In the genomic region with DNA sequence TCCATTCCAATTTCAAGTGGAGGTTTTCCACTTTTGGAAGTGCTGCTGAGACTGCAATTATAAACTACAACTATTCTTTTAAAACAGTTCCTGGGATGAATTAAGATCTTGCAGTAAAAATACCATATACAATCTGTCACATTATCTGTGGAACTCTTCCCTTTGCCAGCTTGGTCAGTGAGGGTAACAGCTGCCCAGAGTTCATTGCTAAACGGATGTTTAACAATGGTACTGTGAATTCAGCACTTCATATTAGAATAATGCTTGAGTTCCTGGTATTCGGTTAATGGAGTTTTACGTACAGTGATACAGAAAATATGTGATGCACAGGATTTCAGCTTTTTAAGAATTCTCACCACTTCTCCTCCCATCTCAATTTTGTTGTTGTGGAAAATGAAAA, we compare ENCODE assay signal across 14 cellular contexts. TPM values are rescaled to one million over a fixed set of nuclear protein-coding genes. Genes with fewer than 3 reads are reported as not detected.
DNase-seq lines count a peak whose midpoint lies in the region; ATAC-seq, FAIRE-seq and TF ChIP-seq lines count a peak whose summit lies in the region.
"Had no signal": no experiment of that assay in that cellular context is flagged by ENCODE, and none has a peak within 500 bp of the region (broad histone marks: within the 10 kb centered on the region; RNA-seq: fewer than 3 reads in every experiment).

No MANE protein-coding gene starts in this region.

- POLR2A ChIA-PET in HepG2 (lab: Yijun Ruan, JAX): no interaction called here

- H3K4me2 ChIP-seq in Karpas-422 (ENCODE audit: low read depth, low read length, poor library complexity, severe bottlenecking) (peak overlapping the region; percentile 62), HepG2 (ENCODE audit: low read depth, low read length) (no peak overlapping the region)

- peaks cover 40% of the 10 kb centered on the region for H3K4me1 ChIP-seq in Karpas-422 (ENCODE audit: low read length)
- peaks cover 2 to 9% of the 10 kb centered on the region in 2 experiments for H3K4me1 ChIP-seq in neutrophil (ENCODE audit: control insufficient read depth in 1 of 2, insufficient read depth in 1 of 2, low read depth in 1 of 2, low read length in 1 of 2)
- H3K4me1 ChIP-seq in HepG2 (ENCODE audit: insufficient read depth, low read length): no peaks in the 10 kb centered on the region

- H3K4me3 ChIP-seq in Karpas-422 (ENCODE audit: low read length) (no peak overlapping the region), neutrophil (ENCODE audit: low read depth in 1 of 2, low read length in 1 of 2) (no peak overlapping the region), HepG2 (replicated peaks in 1 of 3; ENCODE audit: insufficient read depth in 1 of 3, low read depth in 2 of 3, low read length in 3 of 3) (no peak overlapping the region)
- H3K4me3 ChIP-seq: heart left ventricle, MG63, skin epidermis had no signal

- no peak for TF ChIP-seq RAD21 in HepG2 (CRISPR knock-in tag; IDR thresholded peaks at IDR 0.05)

- CTCF ChIA-PET in HepG2 (lab: Yijun Ruan, JAX; ENCODE audit: low intra/inter-chr PET ratio, low total read pairs): no interaction called here

- no peaks in the 10 kb centered on the region for H3K9me2 ChIP-seq in Karpas-422 (replicated peaks; ENCODE audit: insufficient read depth, low read length)

- BruUV-seq in HepG2 (replicated peaks; lab: Mats Ljungman, UMichigan): no TSS peak

- no peaks in the 10 kb centered on the region for H3K27me3 ChIP-seq in Karpas-422 (ENCODE audit: low read length)
- no peaks in the 10 kb centered on the region for H3K27me3 ChIP-seq in neutrophil
- H3K27me3 ChIP-seq in HepG2 (ENCODE audit: control insufficient read depth in 1 of 2, insufficient read depth in 2 of 2, low read length in 2 of 2): no peaks in the 10 kb centered on the region
- H3K27me3 ChIP-seq: heart left ventricle, MG63 had no signal

- H3K36me3 ChIP-seq in Karpas-422 (ENCODE audit: insufficient read depth, low read length) (peaks cover 24% of the 10 kb centered on the region; the same call in 1 of the 2 replicates), neutrophil (peaks cover 55% of the 10 kb centered on the region), HepG2 (replicated peaks in 1 of 2; ENCODE audit: control insufficient read depth in 1 of 2, insufficient read depth in 2 of 2, low read length in 2 of 2) (peaks cover 11 to 19% of the 10 kb centered on the region in 2 experiments; a peak in 4 of 5 replicates)

- H3K79me2 ChIP-seq in Karpas-422 (ENCODE audit: low read length): peaks cover 90% of the 10 kb centered on the region
- H3K79me2 ChIP-seq in HepG2 (ENCODE audit: insufficient read depth, low read length): no peaks in the 10 kb centered on the region

- no peaks in the 10 kb centered on the region for H3K9me3 Mint-ChIP-seq in T-helper 2 cell treated with Interferon-gamma antibody and Interleukin-4, amounts not matched to agents 5 μg/mL and 100 μg/mL, for 36 hours
- no peaks in the 10 kb centered on the region for H3K9me3 Mint-ChIP-seq in brain

- WGBS in HepG2 (ENCODE audit: low lambda C conversion rate): 93% methylated on average over 3 of the region's 3 CpGs

- no peak for TF ChIP-seq POLR2A in H54 (IDR thresholded peaks at IDR 0.05; ENCODE audit: low read depth, low read length)
- no peak for TF ChIP-seq POLR2A in HepG2 (IDR thresholded peaks at IDR 0.05; ENCODE audit: insufficient read depth in 1 of 2, low read depth in 2 of 2, low read length in 2 of 2)

- ATAC-seq in GM19455 (IDR thresholded peaks at IDR 0.05; ENCODE audit: unreplicated experiment) (no peak), HepG2 (no peak)
- ATAC-seq: heart left ventricle had no signal

- TF ChIP-seq EP300 in HepG2 (IDR thresholded peaks at IDR 0.05; ENCODE audit: low read depth in 2 of 2, low read length in 2 of 2): no peak
- TF ChIP-seq EP300 in HepG2 (CRISPR knock-in tag; IDR thresholded peaks at IDR 0.05; ENCODE audit: borderline replicate concordance): no peak

- H3K4me3 Mint-ChIP-seq in T-helper 2 cell treated with Interferon-gamma antibody and Interleukin-4, amounts not matched to agents 5 μg/mL and 100 μg/mL, for 36 hours: peak overlapping the region; percentile 30
- no peak overlapping the region for H3K4me3 Mint-ChIP-seq in brain

- H3K9me3 ChIP-seq in Karpas-422 (ENCODE audit: low read length) (no peaks in the 10 kb centered on the region), neutrophil (no peaks in the 10 kb centered on the region), HepG2 (ENCODE audit: low read length) (no peaks in the 10 kb centered on the region)
- H3K9me3 ChIP-seq: heart left ventricle, MG63 had no signal

- peaks cover 42% of the 10 kb centered on the region for H3K4me1 Mint-ChIP-seq in T-helper 2 cell treated with Interferon-gamma antibody and Interleukin-4, amounts not matched to agents 5 μg/mL and 100 μg/mL, for 36 hours (ENCODE audit: low read depth)
- H3K4me1 Mint-ChIP-seq in brain: peaks cover 59% of the 10 kb centered on the region

- H3K27me3 Mint-ChIP-seq in T-helper 2 cell treated with Interferon-gamma antibody and Interleukin-4, amounts not matched to agents 5 μg/mL and 100 μg/mL, for 36 hours (ENCODE audit: low read depth): no peaks in the 10 kb centered on the region
- no peaks in the 10 kb centered on the region for H3K27me3 Mint-ChIP-seq in brain

- DNase-seq in T-helper 2 cell treated with Interferon-gamma antibody and Interleukin-4, amounts not matched to agents 5 μg/mL and 100 μg/mL, for 36 hours (ENCODE audit: low spot score): no peak
- DNase-seq in T-helper 2 cell (no peak), Karpas-422 (no peak), H54 (ENCODE audit: insufficient read length, low spot score) (no peak), HepG2 (ENCODE audit: low spot score) (no peak)
- DNase-seq: H7, heart left ventricle, MG63, NCI-H2171 treated with DMSO at 0.1 percent for 48 hours had no signal

- in situ Hi-C loops in HepG2 (cut with HindIII; ENCODE audit: extremely low pct_ligation_motif_present, low pct_unique_long_range_greater_than_20kb): loop anchor here (10.0 kb wide), 1 partner anchor 45 kb away; no protein-coding TSS in a partner anchor

- peak overlapping the region; percentile 79 for H3K27ac Mint-ChIP-seq in T-helper 2 cell treated with Interferon-gamma antibody and Interleukin-4, amounts not matched to agents 5 μg/mL and 100 μg/mL, for 36 hours
- H3K27ac Mint-ChIP-seq in brain: peak overlapping the region in 4 of 5 experiments; percentile 60 to 91 (median 76)

- H3K36me3 Mint-ChIP-seq in T-helper 2 cell treated with Interferon-gamma antibody and Interleukin-4, amounts not matched to agents 5 μg/mL and 100 μg/mL, for 36 hours (ENCODE audit: low read depth): peaks cover 35% of the 10 kb centered on the region
- H3K36me3 Mint-ChIP-seq in brain: peaks cover 3% of the 10 kb centered on the region

- H2AFZ ChIP-seq in Karpas-422 (ENCODE audit: low read length) (no peak overlapping the region), HepG2 (ENCODE audit: low read length) (no peak overlapping the region)

- H3K9ac ChIP-seq in Karpas-422 (ENCODE audit: low read length) (peak overlapping the region; percentile 43; the same call in 1 of the 2 replicates), HepG2 (ENCODE audit: insufficient read depth, low read depth, low read length) (no peak overlapping the region)

- TF ChIP-seq CTCF in brain (conservative IDR thresholded peaks at IDR 0.05): no peak
- TF ChIP-seq CTCF in neutrophil (IDR thresholded peaks at IDR 0.05): no peak
- TF ChIP-seq CTCF in HepG2 (CRISPR knock-in tag; IDR thresholded peaks at IDR 0.05): no peak

- H4K20me1 ChIP-seq in Karpas-422 (ENCODE audit: insufficient read depth, low read depth, low read length): no peaks in the 10 kb centered on the region
- 0 out of 2 replicates have a peak, but pooled peaks cover under 1% of the 10 kb centered on the region for H4K20me1 ChIP-seq in HepG2 (ENCODE audit: insufficient read depth, low read length)

- FAIRE-seq in H54 (lab: Jason Lieb, UNC) (no peak), HepG2 (lab: Jason Lieb, UNC) (no peak)
- FAIRE-seq: urothelium cell line had no signal

- intact Hi-C loops in HepG2 (cut with micrococcal nuclease; ENCODE audit: unreplicated experiment): no loop called here

- peak overlapping the region; percentile 82 for H3K27ac ChIP-seq in Karpas-422 (ENCODE audit: low read length)
- peak overlapping the region; percentile 37 for H3K27ac ChIP-seq in neutrophil
- no peak overlapping the region for H3K27ac ChIP-seq in HepG2 (ENCODE audit: extremely low read length, insufficient read depth, low read length)

TF ChIP-seq in HepG2, 621 proteins besides CTCF, POLR2A, EP300 and RAD21 (continues in another document):
- no peak for TF ChIP-seq NR1H2 (CRISPR knock-in tag; IDR thresholded peaks at IDR 0.05; ENCODE audit: borderline replicate concordance, low read depth)
- TF ChIP-seq ZKSCAN8 (CRISPR knock-in tag; IDR thresholded peaks at IDR 0.05; ENCODE audit: borderline replicate concordance): no peak
- TF ChIP-seq ERF (CRISPR knock-in tag; IDR thresholded peaks at IDR 0.05): no peak
- TF ChIP-seq PRPF4 (IDR thresholded peaks at IDR 0.05; ENCODE audit: low read depth, low read length, poor library complexity, severe bottlenecking): no peak
- TF ChIP-seq TCF7 (IDR thresholded peaks at IDR 0.05; ENCODE audit: low read depth): no peak

RNA-seq across cellular contexts. Expression of a gene that starts 51.5 kb away (rescaled TPM):
- not detected in 2 replicates for total RNA-seq in Karpas-422 (2014; rRNA removed; shearing (Covaris generic); ENCODE audit: low replicate concordance)
- polyA plus RNA-seq in brain (ENCODE audit: insufficient read depth, low read depth, low replicate concordance) (9.7 TPM), HepG2 (2011; rRNA removed) (0.03 TPM in 1 of 2 replicates, not detected in the other)
- not detected in 2 replicates for total RNA-seq in HepG2 (2016; rRNA removed; fragmentation: Illumina TruSeq; extraction: Trizol)
- not detected in 2 replicates for total RNA-seq in HepG2 (2016; cell fraction: cytosol; rRNA removed; fragmentation: Illumina TruSeq; extraction: Trizol; ENCODE audit: low read depth)
- not detected in 2 replicates for total RNA-seq in HepG2 (2016; cell fraction: insoluble cytoplasmic fraction; rRNA removed; fragmentation: Illumina TruSeq; extraction: Trizol)
- not detected in 2 replicates for total RNA-seq in HepG2 (2016; cell fraction: membrane; rRNA removed; fragmentation: Illumina TruSeq; extraction: Trizol)
- not detected in 2 replicates for total RNA-seq in HepG2 (2016; cell fraction: nucleus; rRNA removed; fragmentation: Illumina TruSeq; extraction: Trizol)
- polyA plus RNA-seq in HepG2 (2011; cell fraction: cytosol; rRNA removed): not detected in 2 replicates
- not detected in 2 replicates for polyA plus RNA-seq in HepG2 (2011; cell fraction: nucleus; rRNA removed)
- not detected in 2 replicates for polyA plus RNA-seq in HepG2 (2012)
- polyA plus RNA-seq in HepG2 (2016; cell fraction: cytosol; fragmentation: Illumina TruSeq; extraction: Trizol; ENCODE audit: low read depth): not detected in 2 replicates
- not detected in 2 replicates for polyA plus RNA-seq in HepG2 (2016; cell fraction: insoluble cytoplasmic fraction; fragmentation: Illumina TruSeq; extraction: Trizol; ENCODE audit: low read depth)
- polyA plus RNA-seq in HepG2 (2016; cell fraction: membrane; fragmentation: Illumina TruSeq; extraction: Trizol; ENCODE audit: low read depth): not detected in 2 replicates
- not detected in 2 replicates for polyA plus RNA-seq in HepG2 (2016; cell fraction: nucleus; fragmentation: Illumina TruSeq; extraction: Trizol; ENCODE audit: insufficient read depth, low read depth)
- polyA minus RNA-seq in HepG2 (2011; rRNA and poly(A)+ RNA removed; ENCODE audit: low replicate concordance): not detected in 2 replicates
- polyA minus RNA-seq in HepG2 (2011; cell fraction: cytosol; rRNA and poly(A)+ RNA removed): not detected in 2 replicates
- not detected in 2 replicates for polyA minus RNA-seq in HepG2 (2011; cell fraction: nucleus; rRNA and poly(A)+ RNA removed)
